In genomic region chr3:136752327-136753111, GRCh38 we compare ENCODE assay signal across 8 cellular contexts. TPM values are rescaled to one million over a fixed set of nuclear protein-coding genes. Genes with fewer than 3 reads are reported as not detected.
DNase-seq lines count a peak whose midpoint lies in the region; ATAC-seq and TF ChIP-seq lines count a peak whose summit lies in the region.

Gene STAG1 (minus strand): TSS chr3:136752378. CDS start chr3:136630898, 121,480 bp downstream.

- no peaks in the 10 kb centered on the region for H3K9me3 Mint-ChIP-seq in activated CD4-positive, alpha-beta T cell treated with anti-CD3 and anti-CD28 coated beads, Interleukin-2, amount 10 ng/mL, durations not matched to agents 24 days and 14 days

- H3K4me3 ChIP-seq in coronary artery, result peak within 1 kb of the TSS; percentile 97

- intact Hi-C loops in activated CD4-positive, alpha-beta T cell treated with anti-CD3 and anti-CD28 coated beads, Interleukin-2, amount 10 ng/mL, durations not matched to agents 24 days and 14 days (cut with micrococcal nuclease), result loop anchor here (1.0 to 5.0 kb wide), 12 partner anchors 34 to 677 kb away; partner anchors contain the start of genes MSL2, NCK1 and PCCB

- no peaks in the 10 kb centered on the region for H3K36me3 Mint-ChIP-seq in activated CD4-positive, alpha-beta T cell treated with anti-CD3 and anti-CD28 coated beads, Interleukin-2, amount 10 ng/mL, durations not matched to agents 24 days and 14 days (ENCODE audit: low read depth)

- DNase-seq in C1 segment of cervical spinal cord (lab: John Stamatoyannopoulos, UW), result peak; percentile 93 to 100 (median 98)
- peak; percentile 96 to 99 for DNase-seq in NCI-H526 (lab: John Stamatoyannopoulos, UW)
- DNase-seq in activated CD4-positive, alpha-beta T cell treated with anti-CD3 and anti-CD28 coated beads, Interleukin-2, amount 10 ng/mL, durations not matched to agents 24 days and 14 days, result peak; percentile 100
- DNase-seq in coronary artery (ENCODE audit: low spot score), result peak; percentile 99
- peak; percentile 99 for DNase-seq in left kidney (ENCODE audit: low read depth, low spot score)
- peak; percentile 99 for DNase-seq in stimulated activated CD4-positive, alpha-beta T cell treated with anti-CD3 and anti-CD28 coated beads, Interleukin-2, amount 100 ng/mL, for 24 hours

- H3K27me3 Mint-ChIP-seq in activated CD4-positive, alpha-beta T cell treated with anti-CD3 and anti-CD28 coated beads, Interleukin-2, amount 10 ng/mL, durations not matched to agents 24 days and 14 days, result no peaks in the 10 kb centered on the region

- peaks cover 34% of the 10 kb centered on the region for H3K4me1 Mint-ChIP-seq in activated CD4-positive, alpha-beta T cell treated with anti-CD3 and anti-CD28 coated beads, Interleukin-2, amount 10 ng/mL, durations not matched to agents 24 days and 14 days

- H3K27ac Mint-ChIP-seq in activated CD4-positive, alpha-beta T cell treated with anti-CD3 and anti-CD28 coated beads, Interleukin-2, amount 10 ng/mL, durations not matched to agents 24 days and 14 days, result peak within 1 kb of the TSS; percentile 95

- H3K27ac ChIP-seq in coronary artery, result peak within 1 kb of the TSS; percentile 99 to 100

- peak; percentile 95 for TF ChIP-seq CTCF in coronary artery (IDR thresholded peaks at IDR 0.05)

- ATAC-seq in GM19324 (IDR thresholded peaks at IDR 0.05; ENCODE audit: low FRiP score, unreplicated experiment), result peak; percentile 93
- ATAC-seq in HG03469 (IDR thresholded peaks at IDR 0.05; ENCODE audit: unreplicated experiment), result peak; percentile 81

- H3K4me3 Mint-ChIP-seq in activated CD4-positive, alpha-beta T cell treated with anti-CD3 and anti-CD28 coated beads, Interleukin-2, amount 10 ng/mL, durations not matched to agents 24 days and 14 days, result peak within 1 kb of the TSS; percentile 81

RNA-seq across cellular contexts. Expression of gene STAG1, which starts in this region (rescaled TPM):
- 41.3 and 46.2 TPM in 2 replicates for total RNA-seq in activated CD4-positive, alpha-beta T cell treated with anti-CD3 and anti-CD28 coated beads, Interleukin-2, amount 10 ng/mL, durations not matched to agents 24 days and 14 days

Comparison
In these comparisons a context has a peak if more than half of its experiments do, and no peak if none do; other contexts are left out.
1. Peak in every context shown above with its lines: DNase-seq, ATAC-seq, H3K4me3 ChIP-seq and H3K27ac ChIP-seq.